In genomic region chr6:13764996-13765395, GRCh38 we compare ENCODE assay signal across 17 cellular contexts. TPM values are rescaled to one million over a fixed set of nuclear protein-coding genes. Genes with fewer than 3 reads are reported as not detected.
DNase-seq lines count a peak whose midpoint lies in the region; ATAC-seq and TF ChIP-seq lines count a peak whose summit lies in the region.
"Had no signal": no experiment of that assay in that cellular context is flagged by ENCODE, and none has a peak within 500 bp of the region (broad histone marks: within the 10 kb centered on the region; RNA-seq: fewer than 3 reads in every experiment).

No MANE protein-coding gene starts in this region.

- TF ChIP-seq CTCF in right atrium auricular region (IDR thresholded peaks at IDR 0.05) (no peak), suprapubic skin (IDR thresholded peaks at IDR 0.05) (no peak)

- H3K36me3 ChIP-seq in right atrium auricular region = no peaks in the 10 kb centered on the region
- H3K36me3 ChIP-seq in suprapubic skin = no peaks in the 10 kb centered on the region
- H3K36me3 ChIP-seq: BLaER1 had no signal

- no peak overlapping the region for H3K4me3 ChIP-seq in right atrium auricular region
- no peak overlapping the region for H3K4me3 ChIP-seq in suprapubic skin
- H3K4me3 ChIP-seq: BLaER1 had no signal

- H3K9me3 ChIP-seq in right atrium auricular region (no peaks in the 10 kb centered on the region), suprapubic skin (no peaks in the 10 kb centered on the region)

- intact Hi-C loops in cardiac septum (cut with DNase I) = loop anchor here (5.0 kb wide), 2 partner anchors 53 to 148 kb away; partner anchors contain the start of genes NOL7 and RANBP9

- H3K27me3 ChIP-seq in right atrium auricular region (no peaks in the 10 kb centered on the region), suprapubic skin (no peaks in the 10 kb centered on the region)
- H3K27me3 ChIP-seq: BLaER1 had no signal

- no peak for ATAC-seq in HG03354 (IDR thresholded peaks at IDR 0.05; ENCODE audit: poor library complexity, severe bottlenecking, unreplicated experiment)
- no peak for ATAC-seq in HG02938 (IDR thresholded peaks at IDR 0.05; ENCODE audit: unreplicated experiment)
- ATAC-seq: CD8-positive, alpha-beta T cell; PC-3; T-cell had no signal

- WGBS in suprapubic skin = 92% methylated on average over 9 of the region's 9 CpGs

- no peak overlapping the region for H3K27ac ChIP-seq in right atrium auricular region
- peak overlapping the region; percentile 50 for H3K27ac ChIP-seq in suprapubic skin

- TF ChIP-seq EP300 in suprapubic skin (IDR thresholded peaks at IDR 0.05) = no peak

- no peak for TF ChIP-seq POLR2A in suprapubic skin (IDR thresholded peaks at IDR 0.05)

- H3K4me1 ChIP-seq in right atrium auricular region (peaks cover 0 to 21% of the 10 kb centered on the region in 2 donors), suprapubic skin (peaks cover 58% of the 10 kb centered on the region)

- DNase-seq in cardiac septum (ENCODE audit: low spot score) (peak; percentile 60), right atrium auricular region (ENCODE audit: low spot score) (no peak), NOMO-1 treated with dmso at 0.1 percent for 144 hours (lab: John Stamatoyannopoulos, UW; ENCODE audit: unreplicated experiment) (peak; percentile 7), germinal center (ENCODE audit: low spot score) (peak; percentile 30), suprapubic skin (ENCODE audit: low spot score in 2 of 2) (peak in 1 of 2 donors; percentile 37)
- no peak for DNase-seq in activated T-cell treated with anti-CD3 and anti-CD28 coated beads, Interleukin-2, amount 50 U/mL, for 48 hours
- DNase-seq: 8988T; CD8-positive, alpha-beta T cell; GOT3; NCI-H187 treated with DMSO at 0.1 percent for 48 hours; NCI-H345; NCI-H526 treated with DMSO at 0.1 percent for 48 hours; T-cell had no signal

RNA-seq across cellular contexts. Expression of gene MCUR1, which starts 49.4 kb away (rescaled TPM):
- total RNA-seq in cardiac septum (31.8 TPM), right atrium auricular region (10 to 100 TPM; 11.0 to 11.2 TPM), suprapubic skin (10 to 100 TPM; 20.8 to 30.7 (median 27.8) TPM)

RNA-seq across cellular contexts. Expression of gene RANBP9, which starts 53.4 kb away (rescaled TPM):
- total RNA-seq in cardiac septum (40.2 TPM), right atrium auricular region (10 to 100 TPM; 28.4 TPM), suprapubic skin (10 to 100 TPM; 35.8 to 64.7 (median 50.4) TPM)

Comparison
In these comparisons a context has a peak if more than half of its experiments do, and no peak if none do; other contexts are left out.
1. DNase-seq: peak in cardiac septum (single experiment), NOMO-1 treated with dmso at 0.1 percent for 144 hours (single experiment) and germinal center (single experiment); none in right atrium auricular region (single experiment) and activated T-cell treated with anti-CD3 and anti-CD28 coated beads, Interleukin-2, amount 50 U/mL, for 48 hours (0 of 2).